ENCODE assay signal across 1 cellular context in genomic region chr18:64409511-64409910, GRCh38.
TF ChIP-seq lines count a peak whose summit lies in the region.

No MANE protein-coding gene starts in this region.

TF ChIP-seq in liver, 16 proteins besides CTCF, POLR2A, EP300 and RAD21 (continued from another document):
- no peak for TF ChIP-seq JUND (IDR thresholded peaks at IDR 0.05)
- no peak for TF ChIP-seq FOXA1 (IDR thresholded peaks at IDR 0.05)
- TF ChIP-seq MAX (IDR thresholded peaks at IDR 0.05), result no peak
- TF ChIP-seq EGR1 (IDR thresholded peaks at IDR 0.05; ENCODE audit: low read depth in 2 of 2), result no peak
- no peak for TF ChIP-seq NR2F2 (IDR thresholded peaks at IDR 0.05)
- no peak for TF ChIP-seq SP1 (IDR thresholded peaks at IDR 0.05)
- TF ChIP-seq GABPA (IDR thresholded peaks at IDR 0.05 in 1 of 2, conservative IDR thresholded peaks at IDR 0.05 in 1 of 2), result no peak
- no peak for TF ChIP-seq ATF3 (IDR thresholded peaks at IDR 0.05)
- no peak for TF ChIP-seq HNF4G (IDR thresholded peaks at IDR 0.05)
- no peak for TF ChIP-seq ZBTB33 (IDR thresholded peaks at IDR 0.05)
- no peak for TF ChIP-seq RXRA (IDR thresholded peaks at IDR 0.05)
TF ChIP-seq in liver: peak in this region for 0.
